ENCODE assay signal across 13 cellular contexts in genomic region chr22:44605486-44605885, GRCh38.
DNase-seq lines count a peak whose midpoint lies in the region; ATAC-seq, FAIRE-seq and TF ChIP-seq lines count a peak whose summit lies in the region.
"Had no signal": no experiment of that assay in that cellular context is flagged by ENCODE, and none has a peak within 500 bp of the region (broad histone marks: within the 10 kb centered on the region; RNA-seq: fewer than 3 reads in every experiment).

No MANE protein-coding gene starts in this region.

- H2BK12ac ChIP-seq in H1 (ENCODE audit: low read depth, low read length): no peak overlapping the region

- no peaks in the 10 kb centered on the region for H3K9me3 ChIP-seq in H1 (ENCODE audit: insufficient read depth in 2 of 2, low read depth in 1 of 2, low read length in 1 of 2)
- H3K9me3 ChIP-seq: SJSA1 had no signal

- H3K9ac ChIP-seq in H1 (replicated peaks in 1 of 4; ENCODE audit: extremely low read depth in 1 of 4, low read depth in 3 of 4, low read length in 3 of 4): no peak overlapping the region

- no peak overlapping the region for H4K91ac ChIP-seq in H1 (replicated peaks; ENCODE audit: insufficient read length, low read length)

- WGBS in H1 (ENCODE audit: extremely low coverage in 1 of 2, insufficient coverage in 1 of 2, insufficient read length in 1 of 2, insufficient replicate concordance in 2 of 2, low coverage in 1 of 2, low lambda C conversion rate in 2 of 2, missing lambda C conversion rate in 1 of 2), 2 experiments: 94% methylated on average over 9 of the region's 9 CpGs; no CpG with 5 or more reads in 1 of the 2 experiments

- H3K4me3 ChIP-seq in H1 (ENCODE audit: extremely low read depth in 1 of 4, insufficient read depth in 2 of 4, low read depth in 3 of 4, low read length in 4 of 4): no peak overlapping the region
- H3K4me3 ChIP-seq: SJSA1 had no signal

- H2BK20ac ChIP-seq in H1 (ENCODE audit: low read length): no peak overlapping the region

- no peak overlapping the region for H2BK15ac ChIP-seq in H1 (ENCODE audit: low read length)

- H2BK120ac ChIP-seq in H1 (replicated peaks; ENCODE audit: low read depth, low read length): no peak overlapping the region

- no peaks in the 10 kb centered on the region for H3K27me3 ChIP-seq in H1 (replicated peaks in 1 of 4; ENCODE audit: control insufficient read depth in 3 of 4, extremely low read depth in 1 of 4, insufficient read depth in 3 of 4, low read length in 3 of 4)
- H3K27me3 ChIP-seq: SJSA1 had no signal

- peak overlapping the region; percentile 19; the same call in 1 of the 2 replicates for H3K18ac ChIP-seq in H1 (ENCODE audit: extremely low read depth, low read length)

- no peak overlapping the region for H2BK5ac ChIP-seq in H1 (ENCODE audit: low read depth, low read length)

- POLR2A ChIA-PET in H1 (lab: Charles Lee; ENCODE audit: partially characterized antibody): no interaction called here

- no peaks in the 10 kb centered on the region for H3K36me3 ChIP-seq in H1 (ENCODE audit: control insufficient read depth in 2 of 4, insufficient read depth in 4 of 4, low read length in 3 of 4)
- H3K36me3 ChIP-seq: SJSA1 had no signal

- H3K23me2 ChIP-seq in H1 (ENCODE audit: low read depth, low read length): peaks cover 5% of the 10 kb centered on the region; the same call in 1 of the 2 replicates

- TF ChIP-seq POLR2A in H1 (IDR thresholded peaks at IDR 0.05; ENCODE audit: control extremely low read depth in 1 of 2, low read depth in 2 of 2, low read length in 2 of 2): no peak
- no peak for TF ChIP-seq POLR2A in H54 (IDR thresholded peaks at IDR 0.05; ENCODE audit: low read depth, low read length)

- H4K8ac ChIP-seq in H1 (ENCODE audit: extremely low read depth, insufficient read depth, low read length): no peak overlapping the region

- H3K4me1 ChIP-seq in H1 (replicated peaks in 1 of 4; ENCODE audit: control insufficient read depth in 3 of 4, insufficient read depth in 4 of 4, low read length in 3 of 4): peaks cover 0 to 9% (median 6%) of the 10 kb centered on the region in 4 experiments; a peak in 3 of 7 replicates
- H3K4me1 ChIP-seq: SJSA1 had no signal

- DNase-seq in SKM-1 treated with dmso at 0.1 percent for 144 hours (lab: John Stamatoyannopoulos, UW; ENCODE audit: unreplicated experiment) (peak; percentile 17), SKM-1 (lab: John Stamatoyannopoulos, UW; ENCODE audit: unreplicated experiment) (no peak), MV-4-11 (lab: John Stamatoyannopoulos, UW) (peak; percentile 60), H1 (ENCODE audit: low read depth in 1 of 2, low spot score in 2 of 2) (no peak), NCI-H345 (lab: John Stamatoyannopoulos, UW) (no peak), H54 (ENCODE audit: insufficient read length, low spot score) (no peak)
- DNase-seq: CD4-positive, alpha-beta T cell; NCI-H1930; NCI-H524 treated with DMSO at 0.1 percent for 48 hours; OCI-M1 had no signal

- H2AK5ac ChIP-seq in H1 (ENCODE audit: low read depth, low read length): no peak overlapping the region

- H3K56ac ChIP-seq in H1 (replicated peaks; ENCODE audit: insufficient read length, low read depth, low read length): no peak overlapping the region

- H3K79me2 ChIP-seq in H1 (ENCODE audit: control insufficient read depth in 1 of 2, insufficient read depth in 2 of 2, low read length in 2 of 2): no peaks in the 10 kb centered on the region

- no peak overlapping the region for H3K4me2 ChIP-seq in H1 (ENCODE audit: insufficient read depth in 1 of 2, low read depth in 2 of 2, low read length in 2 of 2)

- TF ChIP-seq RAD21 in H1 (IDR thresholded peaks at IDR 0.05 in 1 of 2, conservative IDR thresholded peaks at IDR 0.05 in 1 of 2; ENCODE audit: low read depth in 2 of 2, low read length in 2 of 2): no peak

- no peak overlapping the region for H3K23ac ChIP-seq in H1 (ENCODE audit: insufficient read length)

- CTCF ChIA-PET in H1 (lab: Charles Lee; ENCODE audit: partially characterized antibody): interaction anchor here (0.9 to 1.6 kb wide), 2 partner anchors 130 to 236 kb away, joined by 3 read pairs; no protein-coding TSS in a partner anchor

- TF ChIP-seq CTCF in H1 (IDR thresholded peaks at IDR 0.05; ENCODE audit: control extremely low read depth in 1 of 3, insufficient read depth in 1 of 3, low read depth in 1 of 3, low read length in 3 of 3): no peak

- peaks cover 0 to 5% of the 10 kb centered on the region in 2 experiments for H4K20me1 ChIP-seq in H1 (replicated peaks in 1 of 2; ENCODE audit: control insufficient read depth in 1 of 2, insufficient read depth in 2 of 2, low read length in 2 of 2)

- H2AFZ ChIP-seq in H1 (ENCODE audit: low read length): no peak overlapping the region

- H3K79me1 ChIP-seq in H1 (ENCODE audit: low read depth, low read length): no peaks in the 10 kb centered on the region; the same call in 1 of the 2 replicates

- no peak for ATAC-seq in SK-N-SH treated with all-trans-retinoic acid at 6 μM for 48 hours

- no peak overlapping the region for H3K14ac ChIP-seq in H1 (ENCODE audit: insufficient read length)

- no peak overlapping the region for H3K4ac ChIP-seq in H1 (replicated peaks; ENCODE audit: insufficient read length, low read depth, low read length)

- H3K27ac ChIP-seq in H1 (ENCODE audit: low read depth, low read length): no peak overlapping the region
- H3K27ac ChIP-seq: RWPE1, SJSA1 had no signal

- no peak overlapping the region for H4K5ac ChIP-seq in H1 (ENCODE audit: insufficient read length, low read depth, low read length)

- TF ChIP-seq EP300 in H1 (IDR thresholded peaks at IDR 0.05; ENCODE audit: borderline replicate concordance in 1 of 2, low read depth in 2 of 2, low read length in 2 of 2): no peak

- FAIRE-seq in H1 (lab: Jason Lieb, UNC): no peak
- no peak for FAIRE-seq in H54 (lab: Jason Lieb, UNC)

TF ChIP-seq in H1, 55 proteins besides CTCF, POLR2A, EP300 and RAD21 (continues in another document):
- TF ChIP-seq TAF7 (optimal IDR thresholded peaks at IDR 0.05; ENCODE audit: borderline replicate concordance, low read depth, low read length): no peak
- no peak for TF ChIP-seq YY1 (IDR thresholded peaks at IDR 0.05; ENCODE audit: low read depth, low read length)
- no peak for TF ChIP-seq ATF3 (IDR thresholded peaks at IDR 0.05; ENCODE audit: insufficient read depth, low read depth, low read length)
- TF ChIP-seq, protein P1, sequence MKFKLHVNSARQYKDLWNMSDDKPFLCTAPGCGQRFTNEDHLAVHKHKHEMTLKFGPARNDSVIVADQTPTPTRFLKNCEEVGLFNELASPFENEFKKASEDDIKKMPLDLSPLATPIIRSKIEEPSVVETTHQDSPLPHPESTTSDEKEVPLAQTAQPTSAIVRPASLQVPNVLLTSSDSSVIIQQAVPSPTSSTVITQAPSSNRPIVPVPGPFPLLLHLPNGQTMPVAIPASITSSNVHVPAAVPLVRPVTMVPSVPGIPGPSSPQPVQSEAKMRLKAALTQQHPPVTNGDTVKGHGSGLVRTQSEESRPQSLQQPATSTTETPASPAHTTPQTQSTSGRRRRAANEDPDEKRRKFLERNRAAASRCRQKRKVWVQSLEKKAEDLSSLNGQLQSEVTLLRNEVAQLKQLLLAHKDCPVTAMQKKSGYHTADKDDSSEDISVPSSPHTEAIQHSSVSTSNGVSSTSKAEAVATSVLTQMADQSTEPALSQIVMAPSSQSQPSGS (IDR thresholded peaks at IDR 0.05; ENCODE audit: low read length): no peak
- TF ChIP-seq NANOG (IDR thresholded peaks at IDR 0.05; ENCODE audit: insufficient read depth, low read depth, low read length, poor library complexity, severe bottlenecking): no peak
- TF ChIP-seq GTF2F1 (IDR thresholded peaks at IDR 0.05; ENCODE audit: borderline replicate concordance, low read depth, low read length): no peak
- TF ChIP-seq SAP30 (IDR thresholded peaks at IDR 0.05; ENCODE audit: insufficient read depth, insufficient replicate concordance, low read length): no peak
- no peak for TF ChIP-seq FOSL1 (IDR thresholded peaks at IDR 0.05; ENCODE audit: insufficient read depth, low read depth, low read length)
- no peak for TF ChIP-seq CTBP2 (IDR thresholded peaks at IDR 0.05; ENCODE audit: borderline replicate concordance, insufficient read depth, insufficient read length, low read length)

TF ChIP-seq in SK-N-SH treated with all-trans-retinoic acid at 6 μM for 48 hours, 23 proteins besides CTCF, POLR2A, EP300 and RAD21 (continues in another document):
- TF ChIP-seq ISL1 (CRISPR knock-in tag; IDR thresholded peaks at IDR 0.05) (no peak), ARNTL (CRISPR knock-in tag; IDR thresholded peaks at IDR 0.05; ENCODE audit: borderline replicate concordance, low read depth) (no peak), GLIS3 (CRISPR knock-in tag; IDR thresholded peaks at IDR 0.05) (no peak), RARB (CRISPR knock-in tag; IDR thresholded peaks at IDR 0.05) (no peak), ZNF565 (CRISPR knock-in tag; conservative IDR thresholded peaks at IDR 0.05; ENCODE audit: low read depth) (no peak), TCF4 (CRISPR knock-in tag; IDR thresholded peaks at IDR 0.05; ENCODE audit: borderline replicate concordance) (no peak), ZFP3 (CRISPR knock-in tag; IDR thresholded peaks at IDR 0.05) (no peak), ESRRG (CRISPR knock-in tag; IDR thresholded peaks at IDR 0.05) (no peak), ZNF70 (CRISPR knock-in tag; IDR thresholded peaks at IDR 0.05) (no peak)
- TF ChIP-seq, protein P2, sequence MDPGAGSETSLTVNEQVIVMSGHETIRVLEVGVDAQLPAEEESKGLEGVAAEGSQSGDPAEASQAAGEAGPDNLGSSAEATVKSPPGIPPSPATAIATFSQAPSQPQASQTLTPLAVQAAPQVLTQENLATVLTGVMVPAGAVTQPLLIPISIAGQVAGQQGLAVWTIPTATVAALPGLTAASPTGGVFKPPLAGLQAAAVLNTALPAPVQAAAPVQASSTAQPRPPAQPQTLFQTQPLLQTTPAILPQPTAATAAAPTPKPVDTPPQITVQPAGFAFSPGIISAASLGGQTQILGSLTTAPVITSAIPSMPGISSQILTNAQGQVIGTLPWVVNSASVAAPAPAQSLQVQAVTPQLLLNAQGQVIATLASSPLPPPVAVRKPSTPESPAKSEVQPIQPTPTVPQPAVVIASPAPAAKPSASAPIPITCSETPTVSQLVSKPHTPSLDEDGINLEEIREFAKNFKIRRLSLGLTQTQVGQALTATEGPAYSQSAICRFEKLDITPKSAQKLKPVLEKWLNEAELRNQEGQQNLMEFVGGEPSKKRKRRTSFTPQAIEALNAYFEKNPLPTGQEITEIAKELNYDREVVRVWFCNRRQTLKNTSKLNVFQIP (CRISPR knock-in tag; IDR thresholded peaks at IDR 0.05; ENCODE audit: borderline replicate concordance, low read depth): no peak

Comparison
In these comparisons a context has a peak if more than half of its experiments do, and no peak if none do; other contexts are left out.
1. DNase-seq: peak in SKM-1 treated with dmso at 0.1 percent for 144 hours (single experiment) and MV-4-11 (single experiment); none in SKM-1 (single experiment), H1 (0 of 2), NCI-H345 (single experiment) and H54 (single experiment).